Comparison of ENCODE assay signal across 8 cellular contexts in genomic region chr19:42279148-42279901, GRCh38. TPM values are rescaled to one million over a fixed set of nuclear protein-coding genes. Genes with fewer than 3 reads are reported as not detected.
DNase-seq lines count a peak whose midpoint lies in the region; ATAC-seq, FAIRE-seq and TF ChIP-seq lines count a peak whose summit lies in the region.

No MANE protein-coding gene starts in this region.

- H3K9me3 ChIP-seq in adrenal gland (replicated peaks in 1 of 3) (no peaks in the 10 kb centered on the region), HepG2 (ENCODE audit: low read length) (no peaks in the 10 kb centered on the region), thyroid gland (no peaks in the 10 kb centered on the region)

- H3K4me3 ChIP-seq in adrenal gland (peak overlapping the region in 1 of 4 donors; percentile 75), HepG2 (replicated peaks in 1 of 3; ENCODE audit: insufficient read depth in 1 of 3, low read depth in 2 of 3, low read length in 3 of 3) (peak overlapping the region; percentile 70 to 83 (median 73)), thyroid gland (replicated peaks in 1 of 3) (peak overlapping the region in 2 of 3 donors; percentile 68 to 82)

- H3K27me3 Mint-ChIP-seq in activated T-cell treated with anti-CD3 and anti-CD28 coated beads, Interleukin-2, amount 50 U/mL, for 4 hours (ENCODE audit: low read depth) = no peaks in the 10 kb centered on the region

- WGBS in adrenal gland, 4 donors = 13 to 22% (median 14%) methylated on average over 6 of the region's 6 CpGs
- WGBS in HepG2 (ENCODE audit: low lambda C conversion rate) = 25% methylated on average over 6 of the region's 6 CpGs
- 12 to 16% methylated on average over 6 of the region's 6 CpGs for WGBS in thyroid gland, 2 donors

- H3K4me1 ChIP-seq in adrenal gland (replicated peaks in 1 of 2) (peaks cover 47 to 65% of the 10 kb centered on the region in 2 donors), HepG2 (ENCODE audit: insufficient read depth, low read length) (peaks cover 51% of the 10 kb centered on the region), thyroid gland (peaks cover 49 to 55% of the 10 kb centered on the region in 2 donors)

- no peaks in the 10 kb centered on the region for H3K9me3 Mint-ChIP-seq in activated T-cell treated with anti-CD3 and anti-CD28 coated beads, Interleukin-2, amount 50 U/mL, for 4 hours

- peaks cover 6% of the 10 kb centered on the region for H3K36me3 Mint-ChIP-seq in activated T-cell treated with anti-CD3 and anti-CD28 coated beads, Interleukin-2, amount 50 U/mL, for 4 hours (ENCODE audit: insufficient read depth)

- no TSS peak for BruUV-seq in HepG2 (replicated peaks; lab: Mats Ljungman, UMichigan)

- H3K4me1 Mint-ChIP-seq in activated T-cell treated with anti-CD3 and anti-CD28 coated beads, Interleukin-2, amount 50 U/mL, for 4 hours (ENCODE audit: low read depth) = peaks cover 56% of the 10 kb centered on the region

- TF ChIP-seq CTCF in adrenal gland (IDR thresholded peaks at IDR 0.05) (no peak), HepG2 (CRISPR knock-in tag; IDR thresholded peaks at IDR 0.05) (no peak), thyroid gland (IDR thresholded peaks at IDR 0.05) (no peak)

- H3K4me3 Mint-ChIP-seq in activated T-cell treated with anti-CD3 and anti-CD28 coated beads, Interleukin-2, amount 50 U/mL, for 4 hours = peak overlapping the region; percentile 89

- CTCF ChIA-PET in HepG2 (lab: Yijun Ruan, JAX; ENCODE audit: low intra/inter-chr PET ratio, low total read pairs) = interaction anchor here (1.0 to 1.9 kb wide), 4 partner anchors 8 to 35 kb away, joined by 3 to 7 read pairs (median 6); no protein-coding TSS in a partner anchor

- H3K27ac ChIP-seq in adrenal gland (peak overlapping the region in 4 of 5 donors; percentile 84 to 100 (median 92)), HepG2 (ENCODE audit: extremely low read length, insufficient read depth, low read length) (peak overlapping the region; percentile 72), thyroid gland (peak overlapping the region in 2 of 3 donors; percentile 93 to 97)

- H3K9ac ChIP-seq in HepG2 (ENCODE audit: insufficient read depth, low read depth, low read length) = peak overlapping the region; percentile 73

- DNase-seq in activated T-cell treated with anti-CD3 and anti-CD28 coated beads, Interleukin-2, amount 50 U/mL, for 4 hours = no peak
- no peak for DNase-seq in activated T-cell treated with anti-CD3 and anti-CD28 coated beads, Interleukin-2, amount 50 U/mL, for 48 hours
- DNase-seq in adrenal gland (peak in 3 of 7 donors; percentile 14 to 38 (median 33)), HepG2 (ENCODE audit: low spot score) (no peak), thyroid gland (no peak), iPS-NIHi11 (ENCODE audit: low spot score) (no peak), NCI-H345 (lab: John Stamatoyannopoulos, UW) (no peak)

- FAIRE-seq in HepG2 (lab: Jason Lieb, UNC) = no peak

- POLR2A ChIA-PET in HepG2 (lab: Yijun Ruan, JAX) = interaction anchor here (1.4 to 7.4 kb wide), 5 partner anchors 9 to 34 kb away, joined by 3 to 117 read pairs (median 25); partner anchors contain the start of genes CIC and GSK3A

- H3K36me3 ChIP-seq in adrenal gland (replicated peaks in 1 of 2) (peaks cover 0 to 10% of the 10 kb centered on the region in 2 donors), HepG2 (replicated peaks in 1 of 2; ENCODE audit: control insufficient read depth in 1 of 2, insufficient read depth in 2 of 2, low read length in 2 of 2) (peaks cover 4 to 8% of the 10 kb centered on the region in 2 experiments; a peak in 2 of 5 replicates), thyroid gland (peaks cover 5 to 7% of the 10 kb centered on the region in 2 donors)

- H3K27me3 ChIP-seq in adrenal gland = no peaks in the 10 kb centered on the region
- H3K27me3 ChIP-seq in HepG2 (ENCODE audit: control insufficient read depth in 1 of 2, insufficient read depth in 2 of 2, low read length in 2 of 2) = no peaks in the 10 kb centered on the region
- H3K27me3 ChIP-seq in thyroid gland = no peaks in the 10 kb centered on the region

- H3K79me2 ChIP-seq in HepG2 (ENCODE audit: insufficient read depth, low read length) = peaks cover 11% of the 10 kb centered on the region

- intact Hi-C loops in adrenal gland (cut with DNase I) (loop anchor here in 1 of 2 donors (2.0 kb wide), 1 partner anchor 29 kb away; no protein-coding TSS in a partner anchor), HepG2 (cut with micrococcal nuclease; ENCODE audit: unreplicated experiment) (loop anchor here (2.0 kb wide), 1 partner anchor 59 kb away; the partner anchor contains the start of gene ZNF526), thyroid gland (cut with DNase I) (no loop called here)

- TF ChIP-seq POLR2A in adrenal gland (IDR thresholded peaks at IDR 0.05) (no peak), HepG2 (IDR thresholded peaks at IDR 0.05; ENCODE audit: insufficient read depth in 1 of 2, low read depth in 2 of 2, low read length in 2 of 2) (no peak), thyroid gland (IDR thresholded peaks at IDR 0.05) (no peak)

- H2AFZ ChIP-seq in HepG2 (ENCODE audit: low read length) = no peak overlapping the region

- peak overlapping the region; percentile 86 for H3K4me2 ChIP-seq in HepG2 (ENCODE audit: low read depth, low read length)

- in situ Hi-C loops in HepG2 (cut with HindIII; ENCODE audit: extremely low pct_ligation_motif_present, low pct_unique_long_range_greater_than_20kb) = no loop called here

- no peaks in the 10 kb centered on the region for H4K20me1 ChIP-seq in HepG2 (ENCODE audit: insufficient read depth, low read length)

- no peak for TF ChIP-seq EP300 in HepG2 (IDR thresholded peaks at IDR 0.05; ENCODE audit: low read depth in 2 of 2, low read length in 2 of 2)
- no peak for TF ChIP-seq EP300 in HepG2 (CRISPR knock-in tag; IDR thresholded peaks at IDR 0.05; ENCODE audit: borderline replicate concordance)

- no peak for ATAC-seq in activated T-cell treated with anti-CD3 and anti-CD28 coated beads, Interleukin-2, amount 50 U/mL, for 4 hours
- no peak for ATAC-seq in HepG2
- ATAC-seq in GM21515 (IDR thresholded peaks at IDR 0.05; ENCODE audit: unreplicated experiment) = no peak

- no peak for TF ChIP-seq RAD21 in HepG2 (CRISPR knock-in tag; IDR thresholded peaks at IDR 0.05)

RNA-seq across cellular contexts. Expression of gene CIC, which starts 10.3 kb away (rescaled TPM):
- 10 to 100 TPM; 54.9 to 67.3 (median 64.1) TPM for total RNA-seq in activated T-cell treated with anti-CD3 and anti-CD28 coated beads, Interleukin-2, amount 50 U/mL, for 4 hours
- total RNA-seq in adrenal gland (100 to 1,000 TPM in 1 of 8 donors, 10 to 100 TPM in 7; 48.7 to 119 (median 72.7) TPM), HepG2 (2016; rRNA removed; fragmentation: Illumina TruSeq; extraction: Trizol) (5.4 and 8.0 TPM in 2 replicates), thyroid gland (10 to 100 TPM; 50.6 to 98.3 (median 56.9) TPM)
- polyA plus RNA-seq in adrenal gland (100 to 1,000 TPM in 1 of 3 donors, 10 to 100 TPM in 2; 13.3 to 171 (median 61.7) TPM), HepG2 (2011; rRNA removed) (5.9 and 8.3 TPM in 2 replicates)
- total RNA-seq in HepG2 (2016; cell fraction: cytosol; rRNA removed; fragmentation: Illumina TruSeq; extraction: Trizol; ENCODE audit: low read depth) = 1.5 and 1.8 TPM in 2 replicates
- total RNA-seq in HepG2 (2016; cell fraction: insoluble cytoplasmic fraction; rRNA removed; fragmentation: Illumina TruSeq; extraction: Trizol) = 5.2 and 7.8 TPM in 2 replicates
- 4.6 and 4.9 TPM in 2 replicates for total RNA-seq in HepG2 (2016; cell fraction: membrane; rRNA removed; fragmentation: Illumina TruSeq; extraction: Trizol)
- 10.4 and 12.3 TPM in 2 replicates for total RNA-seq in HepG2 (2016; cell fraction: nucleus; rRNA removed; fragmentation: Illumina TruSeq; extraction: Trizol)
- polyA plus RNA-seq in HepG2 (2011; cell fraction: cytosol; rRNA removed) = 3.3 and 5.6 TPM in 2 replicates
- polyA plus RNA-seq in HepG2 (2011; cell fraction: nucleus; rRNA removed) = 60.6 and 75.8 TPM in 2 replicates
- polyA plus RNA-seq in HepG2 (2012) = 17.6 and 25.1 TPM in 2 replicates
- polyA plus RNA-seq in HepG2 (2016; cell fraction: cytosol; fragmentation: Illumina TruSeq; extraction: Trizol; ENCODE audit: low read depth) = 1.7 and 1.9 TPM in 2 replicates
- polyA plus RNA-seq in HepG2 (2016; cell fraction: insoluble cytoplasmic fraction; fragmentation: Illumina TruSeq; extraction: Trizol; ENCODE audit: low read depth) = 10.1 and 16.9 TPM in 2 replicates
- polyA plus RNA-seq in HepG2 (2016; cell fraction: membrane; fragmentation: Illumina TruSeq; extraction: Trizol; ENCODE audit: low read depth) = 5.7 and 6.0 TPM in 2 replicates
- polyA plus RNA-seq in HepG2 (2016; cell fraction: nucleus; fragmentation: Illumina TruSeq; extraction: Trizol; ENCODE audit: insufficient read depth, low read depth) = 61.0 and 65.4 TPM in 2 replicates
- polyA minus RNA-seq in HepG2 (2011; rRNA and poly(A)+ RNA removed; ENCODE audit: low replicate concordance) = 3.6 and 7.9 TPM in 2 replicates
- polyA minus RNA-seq in HepG2 (2011; cell fraction: cytosol; rRNA and poly(A)+ RNA removed) = 9.1 and 10.8 TPM in 2 replicates
- 14.7 and 15.5 TPM in 2 replicates for polyA minus RNA-seq in HepG2 (2011; cell fraction: nucleus; rRNA and poly(A)+ RNA removed)

RNA-seq across cellular contexts. Expression of gene PRR19, which starts 22.6 kb away (rescaled TPM):
- 1 to 10 TPM in 2 of 3 donors, under 1 TPM in 1; 0.58 to 1.5 (median 1.3) TPM for total RNA-seq in activated T-cell treated with anti-CD3 and anti-CD28 coated beads, Interleukin-2, amount 50 U/mL, for 4 hours
- total RNA-seq in adrenal gland (1 to 10 TPM in 7 of 8 donors, under 1 TPM in 1; 0.78 to 2.5 (median 1.6) TPM), HepG2 (2016; rRNA removed; fragmentation: Illumina TruSeq; extraction: Trizol) (0.33 and 0.38 TPM in 2 replicates), thyroid gland (under 1 TPM in 2 of 4 donors, not detected in 2; 0.27 to 0.45 TPM)
- polyA plus RNA-seq in adrenal gland (1 to 10 TPM in 2 of 3 donors, under 1 TPM in 1; 0.51 to 2.3 (median 1.2) TPM), HepG2 (2011; rRNA removed) (0.21 and 0.26 TPM in 2 replicates)
- total RNA-seq in HepG2 (2016; cell fraction: cytosol; rRNA removed; fragmentation: Illumina TruSeq; extraction: Trizol; ENCODE audit: low read depth) = not detected in 2 replicates
- 0.28 and 0.43 TPM in 2 replicates for total RNA-seq in HepG2 (2016; cell fraction: insoluble cytoplasmic fraction; rRNA removed; fragmentation: Illumina TruSeq; extraction: Trizol)
- 0.14 and 0.43 TPM in 2 replicates for total RNA-seq in HepG2 (2016; cell fraction: membrane; rRNA removed; fragmentation: Illumina TruSeq; extraction: Trizol)
- 0.50 TPM in 1 of 2 replicates, not detected in the other for total RNA-seq in HepG2 (2016; cell fraction: nucleus; rRNA removed; fragmentation: Illumina TruSeq; extraction: Trizol)
- 0.23 and 0.34 TPM in 2 replicates for polyA plus RNA-seq in HepG2 (2011; cell fraction: cytosol; rRNA removed)
- polyA plus RNA-seq in HepG2 (2011; cell fraction: nucleus; rRNA removed) = 0.43 and 0.80 TPM in 2 replicates
- polyA plus RNA-seq in HepG2 (2012) = 0.51 TPM in 1 of 2 replicates, not detected in the other
- 0.21 and 0.22 TPM in 2 replicates for polyA plus RNA-seq in HepG2 (2016; cell fraction: cytosol; fragmentation: Illumina TruSeq; extraction: Trizol; ENCODE audit: low read depth)
- 0.69 and 0.88 TPM in 2 replicates for polyA plus RNA-seq in HepG2 (2016; cell fraction: insoluble cytoplasmic fraction; fragmentation: Illumina TruSeq; extraction: Trizol; ENCODE audit: low read depth)
- 0.19 and 0.38 TPM in 2 replicates for polyA plus RNA-seq in HepG2 (2016; cell fraction: membrane; fragmentation: Illumina TruSeq; extraction: Trizol; ENCODE audit: low read depth)
- polyA plus RNA-seq in HepG2 (2016; cell fraction: nucleus; fragmentation: Illumina TruSeq; extraction: Trizol; ENCODE audit: insufficient read depth, low read depth) = 0.57 and 1.5 TPM in 2 replicates
- polyA minus RNA-seq in HepG2 (2011; rRNA and poly(A)+ RNA removed; ENCODE audit: low replicate concordance) = 0.94 and 1.4 TPM in 2 replicates
- polyA minus RNA-seq in HepG2 (2011; cell fraction: cytosol; rRNA and poly(A)+ RNA removed) = 0.88 TPM in 1 of 2 replicates, not detected in the other
- 0.25 TPM in 1 of 2 replicates, not detected in the other for polyA minus RNA-seq in HepG2 (2011; cell fraction: nucleus; rRNA and poly(A)+ RNA removed)

RNA-seq across cellular contexts. Expression of gene PAFAH1B3, which starts 23.1 kb away (rescaled TPM):
- 10 to 100 TPM; 55.2 to 67.8 (median 60.0) TPM for total RNA-seq in activated T-cell treated with anti-CD3 and anti-CD28 coated beads, Interleukin-2, amount 50 U/mL, for 4 hours
- 10 to 100 TPM; 22.7 to 41.3 (median 33.4) TPM for total RNA-seq in adrenal gland
- polyA plus RNA-seq in adrenal gland = 10 to 100 TPM; 15.9 to 56.4 (median 37.0) TPM
- 58.0 and 58.6 TPM in 2 replicates for total RNA-seq in HepG2 (2016; rRNA removed; fragmentation: Illumina TruSeq; extraction: Trizol)
- 50.5 and 73.0 TPM in 2 replicates for total RNA-seq in HepG2 (2016; cell fraction: cytosol; rRNA removed; fragmentation: Illumina TruSeq; extraction: Trizol; ENCODE audit: low read depth)
- 61.4 and 62.4 TPM in 2 replicates for total RNA-seq in HepG2 (2016; cell fraction: insoluble cytoplasmic fraction; rRNA removed; fragmentation: Illumina TruSeq; extraction: Trizol)
- 53.6 and 73.9 TPM in 2 replicates for total RNA-seq in HepG2 (2016; cell fraction: membrane; rRNA removed; fragmentation: Illumina TruSeq; extraction: Trizol)
- 23.8 and 27.3 TPM in 2 replicates for total RNA-seq in HepG2 (2016; cell fraction: nucleus; rRNA removed; fragmentation: Illumina TruSeq; extraction: Trizol)
- 27.4 and 31.2 TPM in 2 replicates for polyA plus RNA-seq in HepG2 (2011; rRNA removed)
- 38.9 and 49.7 TPM in 2 replicates for polyA plus RNA-seq in HepG2 (2011; cell fraction: cytosol; rRNA removed)
- 31.1 and 32.3 TPM in 2 replicates for polyA plus RNA-seq in HepG2 (2011; cell fraction: nucleus; rRNA removed)
- polyA plus RNA-seq in HepG2 (2012) = 21.3 and 29.1 TPM in 2 replicates
- polyA plus RNA-seq in HepG2 (2016; cell fraction: cytosol; fragmentation: Illumina TruSeq; extraction: Trizol; ENCODE audit: low read depth) = 59.5 and 77.2 TPM in 2 replicates
- polyA plus RNA-seq in HepG2 (2016; cell fraction: insoluble cytoplasmic fraction; fragmentation: Illumina TruSeq; extraction: Trizol; ENCODE audit: low read depth) = 57.4 and 72.9 TPM in 2 replicates
- 53.3 and 66.7 TPM in 2 replicates for polyA plus RNA-seq in HepG2 (2016; cell fraction: membrane; fragmentation: Illumina TruSeq; extraction: Trizol; ENCODE audit: low read depth)
- polyA plus RNA-seq in HepG2 (2016; cell fraction: nucleus; fragmentation: Illumina TruSeq; extraction: Trizol; ENCODE audit: insufficient read depth, low read depth) = 41.3 and 41.9 TPM in 2 replicates
- 27.9 and 60.4 TPM in 2 replicates for polyA minus RNA-seq in HepG2 (2011; rRNA and poly(A)+ RNA removed; ENCODE audit: low replicate concordance)
- polyA minus RNA-seq in HepG2 (2011; cell fraction: cytosol; rRNA and poly(A)+ RNA removed) = 16.4 and 20.1 TPM in 2 replicates
- polyA minus RNA-seq in HepG2 (2011; cell fraction: nucleus; rRNA and poly(A)+ RNA removed) = 7.9 and 8.8 TPM in 2 replicates
- total RNA-seq in thyroid gland = 10 to 100 TPM in 3 of 4 donors, 1 to 10 TPM in 1; 6.0 to 23.7 (median 19.1) TPM

RNA-seq across cellular contexts. Expression of gene ERF, which starts 24.4 kb away (rescaled TPM):
- total RNA-seq in activated T-cell treated with anti-CD3 and anti-CD28 coated beads, Interleukin-2, amount 50 U/mL, for 4 hours = 10 to 100 TPM; 86.2 to 95.4 (median 89.1) TPM
- total RNA-seq in adrenal gland (10 to 100 TPM; 27.0 to 71.2 (median 55.1) TPM), HepG2 (2016; rRNA removed; fragmentation: Illumina TruSeq; extraction: Trizol) (43.2 and 67.1 TPM in 2 replicates), thyroid gland (10 to 100 TPM; 27.5 to 50.2 (median 39.2) TPM)
- polyA plus RNA-seq in adrenal gland (100 to 1,000 TPM in 1 of 3 donors, 10 to 100 TPM in 2; 14.3 to 147 (median 44.1) TPM), HepG2 (2011; rRNA removed) (62.5 and 69.9 TPM in 2 replicates)
- total RNA-seq in HepG2 (2016; cell fraction: cytosol; rRNA removed; fragmentation: Illumina TruSeq; extraction: Trizol; ENCODE audit: low read depth) = 54.9 and 66.8 TPM in 2 replicates
- 35.3 and 68.2 TPM in 2 replicates for total RNA-seq in HepG2 (2016; cell fraction: insoluble cytoplasmic fraction; rRNA removed; fragmentation: Illumina TruSeq; extraction: Trizol)
- total RNA-seq in HepG2 (2016; cell fraction: membrane; rRNA removed; fragmentation: Illumina TruSeq; extraction: Trizol) = 104 and 115 TPM in 2 replicates
- total RNA-seq in HepG2 (2016; cell fraction: nucleus; rRNA removed; fragmentation: Illumina TruSeq; extraction: Trizol) = 31.2 and 38.3 TPM in 2 replicates
- polyA plus RNA-seq in HepG2 (2011; cell fraction: cytosol; rRNA removed) = 36.9 and 45.9 TPM in 2 replicates
- polyA plus RNA-seq in HepG2 (2011; cell fraction: nucleus; rRNA removed) = 109 and 170 TPM in 2 replicates
- 38.4 and 44.3 TPM in 2 replicates for polyA plus RNA-seq in HepG2 (2012)
- polyA plus RNA-seq in HepG2 (2016; cell fraction: cytosol; fragmentation: Illumina TruSeq; extraction: Trizol; ENCODE audit: low read depth) = 30.4 TPM in 2 replicates
- polyA plus RNA-seq in HepG2 (2016; cell fraction: insoluble cytoplasmic fraction; fragmentation: Illumina TruSeq; extraction: Trizol; ENCODE audit: low read depth) = 56.4 and 79.4 TPM in 2 replicates
- 55.2 and 69.1 TPM in 2 replicates for polyA plus RNA-seq in HepG2 (2016; cell fraction: membrane; fragmentation: Illumina TruSeq; extraction: Trizol; ENCODE audit: low read depth)
- polyA plus RNA-seq in HepG2 (2016; cell fraction: nucleus; fragmentation: Illumina TruSeq; extraction: Trizol; ENCODE audit: insufficient read depth, low read depth) = 77.4 and 89.7 TPM in 2 replicates
- polyA minus RNA-seq in HepG2 (2011; rRNA and poly(A)+ RNA removed; ENCODE audit: low replicate concordance) = 39.2 and 85.5 TPM in 2 replicates
- 38.3 and 50.2 TPM in 2 replicates for polyA minus RNA-seq in HepG2 (2011; cell fraction: cytosol; rRNA and poly(A)+ RNA removed)
- 40.9 and 56.5 TPM in 2 replicates for polyA minus RNA-seq in HepG2 (2011; cell fraction: nucleus; rRNA and poly(A)+ RNA removed)

RNA-seq across cellular contexts. Expression of gene TMEM145, which starts 33.8 kb away (rescaled TPM):
- total RNA-seq in activated T-cell treated with anti-CD3 and anti-CD28 coated beads, Interleukin-2, amount 50 U/mL, for 4 hours = not detected
- total RNA-seq in adrenal gland (1 to 10 TPM in 5 of 8 donors, not detected in 3; 2.3 to 5.9 (median 2.8) TPM), HepG2 (2016; rRNA removed; fragmentation: Illumina TruSeq; extraction: Trizol) (0.07 TPM in 1 of 2 replicates, not detected in the other), thyroid gland (1 to 10 TPM in 1 of 4 donors, not detected in 3; 2.8 TPM)
- polyA plus RNA-seq in adrenal gland (10 to 100 TPM in 1 of 3 donors, 1 to 10 TPM in 2; 4.5 to 31.7 (median 5.4) TPM), HepG2 (2011; rRNA removed) (5.1 and 5.5 TPM in 2 replicates)
- total RNA-seq in HepG2 (2016; cell fraction: cytosol; rRNA removed; fragmentation: Illumina TruSeq; extraction: Trizol; ENCODE audit: low read depth) = not detected in 2 replicates
- 0.13 and 0.15 TPM in 2 replicates for total RNA-seq in HepG2 (2016; cell fraction: insoluble cytoplasmic fraction; rRNA removed; fragmentation: Illumina TruSeq; extraction: Trizol)
- not detected in 2 replicates for total RNA-seq in HepG2 (2016; cell fraction: membrane; rRNA removed; fragmentation: Illumina TruSeq; extraction: Trizol)
- total RNA-seq in HepG2 (2016; cell fraction: nucleus; rRNA removed; fragmentation: Illumina TruSeq; extraction: Trizol) = 0.88 and 1.9 TPM in 2 replicates
- 2.0 and 2.3 TPM in 2 replicates for polyA plus RNA-seq in HepG2 (2011; cell fraction: cytosol; rRNA removed)
- polyA plus RNA-seq in HepG2 (2011; cell fraction: nucleus; rRNA removed) = 39.2 and 50.9 TPM in 2 replicates
- 2.9 and 6.2 TPM in 2 replicates for polyA plus RNA-seq in HepG2 (2012)
- 0.26 TPM in 1 of 2 replicates, not detected in the other for polyA plus RNA-seq in HepG2 (2016; cell fraction: cytosol; fragmentation: Illumina TruSeq; extraction: Trizol; ENCODE audit: low read depth)
- 0.57 and 0.73 TPM in 2 replicates for polyA plus RNA-seq in HepG2 (2016; cell fraction: insoluble cytoplasmic fraction; fragmentation: Illumina TruSeq; extraction: Trizol; ENCODE audit: low read depth)
- polyA plus RNA-seq in HepG2 (2016; cell fraction: membrane; fragmentation: Illumina TruSeq; extraction: Trizol; ENCODE audit: low read depth) = 0.17 and 0.27 TPM in 2 replicates
- 1.7 and 2.8 TPM in 2 replicates for polyA plus RNA-seq in HepG2 (2016; cell fraction: nucleus; fragmentation: Illumina TruSeq; extraction: Trizol; ENCODE audit: insufficient read depth, low read depth)
- polyA minus RNA-seq in HepG2 (2011; rRNA and poly(A)+ RNA removed; ENCODE audit: low replicate concordance) = 0.44 and 14.7 TPM in 2 replicates
- 1.3 and 4.2 TPM in 2 replicates for polyA minus RNA-seq in HepG2 (2011; cell fraction: cytosol; rRNA and poly(A)+ RNA removed)
- 16.7 and 20.3 TPM in 2 replicates for polyA minus RNA-seq in HepG2 (2011; cell fraction: nucleus; rRNA and poly(A)+ RNA removed)
